In genomic region chr1:40877681-40878080, GRCh38 we compare ENCODE assay signal across 9 cellular contexts. TPM values are rescaled to one million over a fixed set of nuclear protein-coding genes. Genes with fewer than 3 reads are reported as not detected.
DNase-seq lines count a peak whose midpoint lies in the region; ATAC-seq, FAIRE-seq and TF ChIP-seq lines count a peak whose summit lies in the region.
"Had no signal": no experiment of that assay in that cellular context is flagged by ENCODE, and none has a peak within 500 bp of the region (broad histone marks: within the 10 kb centered on the region; RNA-seq: fewer than 3 reads in every experiment).

No MANE protein-coding gene starts in this region.

- FAIRE-seq in endothelial cell of umbilical vein (lab: Jason Lieb, UNC) = peak; percentile 95
- FAIRE-seq: G401.6 had no signal

- TF ChIP-seq POLR2A in Peyer's patch (IDR thresholded peaks at IDR 0.05) (no peak), endothelial cell of umbilical vein (IDR thresholded peaks at IDR 0.05; ENCODE audit: low read depth, low read length) (no peak)

- no peaks in the 10 kb centered on the region for H3K79me2 ChIP-seq in endothelial cell of umbilical vein (ENCODE audit: control insufficient read depth, insufficient read depth, low read length)

- intact Hi-C loops in endothelial cell of umbilical vein (cut with micrococcal nuclease) = no loop called here

- POLR2A ChIA-PET in endothelial cell of umbilical vein (lab: Charles Lee) = interaction anchor here (1.0 kb wide), 3 partner anchors 16 to 71 kb away, joined by 3 to 8 read pairs (median 6); partner anchors contain the start of gene CITED4

- H3K36me3 ChIP-seq in Peyer's patch (no peaks in the 10 kb centered on the region), endothelial cell of umbilical vein (ENCODE audit: control insufficient read depth in 2 of 2, extremely low read depth in 1 of 2, insufficient read depth in 2 of 2, low read length in 2 of 2) (no peaks in the 10 kb centered on the region)

- H3K27ac ChIP-seq in Peyer's patch = peak overlapping the region in 3 of 4 donors; percentile 2 to 35 (median 3)
- H3K27ac ChIP-seq in endothelial cell of umbilical vein (ENCODE audit: insufficient read depth, low read depth, low read length) = peak overlapping the region; percentile 98

- CTCF ChIA-PET in endothelial cell of umbilical vein (lab: Charles Lee) = interaction anchor here (0.6 to 5.9 kb wide), 6 partner anchors 10 to 71 kb away, joined by 3 to 84 read pairs (median 6); partner anchors contain the start of gene CITED4

- TF ChIP-seq CTCF in Peyer's patch (IDR thresholded peaks at IDR 0.05) (no peak), endothelial cell of umbilical vein (IDR thresholded peaks at IDR 0.05; ENCODE audit: extremely low read depth in 1 of 2, insufficient read depth in 1 of 2, low read depth in 1 of 2, low read length in 2 of 2) (no peak), omental fat pad (IDR thresholded peaks at IDR 0.05) (no peak)

- dilution Hi-C loops in endothelial cell of umbilical vein (cut with MboI; ENCODE audit: extremely low pct_ligation_motif_present, low sequenced_read_pairs) = no loop called here

- no peaks in the 10 kb centered on the region for H3K9me1 ChIP-seq in endothelial cell of umbilical vein (replicated peaks; ENCODE audit: control insufficient read depth, extremely low read depth, insufficient read depth, low read length)

- ATAC-seq in omental fat pad (ENCODE audit: low FRiP score) = peak; percentile 76
- no peak for ATAC-seq in HG03095 (IDR thresholded peaks at IDR 0.05; ENCODE audit: unreplicated experiment)

- no peaks in the 10 kb centered on the region for H3K9me3 ChIP-seq in Peyer's patch
- H3K9me3 ChIP-seq in endothelial cell of umbilical vein (replicated peaks; ENCODE audit: control insufficient read depth, insufficient read depth, low read length) = no peaks in the 10 kb centered on the region

- H3K9ac ChIP-seq in endothelial cell of umbilical vein (replicated peaks; ENCODE audit: extremely low read depth, insufficient read depth, low read length) = peak overlapping the region; percentile 59

- H2AFZ ChIP-seq in endothelial cell of umbilical vein (ENCODE audit: low read depth, low read length) = peak overlapping the region; percentile 7

- H3K4me2 ChIP-seq in endothelial cell of umbilical vein (ENCODE audit: insufficient read depth, low read length) = peak overlapping the region; percentile 50

- H3K4me3 ChIP-seq in Peyer's patch = no peak overlapping the region
- H3K4me3 ChIP-seq in endothelial cell of umbilical vein (replicated peaks in 1 of 3; ENCODE audit: insufficient read depth in 1 of 3, low read depth in 1 of 3, low read length in 3 of 3) = no peak overlapping the region

- H3K4me1 ChIP-seq in Peyer's patch (peaks cover 0 to 6% (median 0%) of the 10 kb centered on the region in 4 donors), endothelial cell of umbilical vein (ENCODE audit: control insufficient read depth, extremely low read depth, insufficient read depth, low read length) (peaks cover 42% of the 10 kb centered on the region)

- no peaks in the 10 kb centered on the region for H4K20me1 ChIP-seq in endothelial cell of umbilical vein (replicated peaks; ENCODE audit: control insufficient read depth, extremely low read depth, insufficient read depth, low read length)

- no TSS peak for BruUV-seq in endothelial cell of umbilical vein (replicated peaks; lab: Mats Ljungman, UMichigan)

- H3K27me3 ChIP-seq in Peyer's patch = no peaks in the 10 kb centered on the region
- no peaks in the 10 kb centered on the region for H3K27me3 ChIP-seq in endothelial cell of umbilical vein (ENCODE audit: control insufficient read depth in 2 of 2, insufficient read depth in 2 of 2, low read length in 2 of 2)

- DNase-seq in activated T-cell treated with anti-CD3 and anti-CD28 coated beads for 4 hours (peak; percentile 17), Peyer's patch (peak in 1 of 3 donors; percentile 53), endothelial cell of umbilical vein (ENCODE audit: low read depth, low spot score) (peak; percentile 94), omental fat pad (ENCODE audit: low spot score) (peak; percentile 40), NCI-H1048 (lab: John Stamatoyannopoulos, UW) (no peak), iPS-NIHi7 (ENCODE audit: extremely low spot score) (no peak)
- no peak for DNase-seq in activated T-cell treated with anti-CD3 and anti-CD28 coated beads, Interleukin-2, amount 50 U/mL, for 48 hours

TF ChIP-seq in endothelial cell of umbilical vein, 7 proteins besides CTCF, POLR2A, EP300 and RAD21:
- TF ChIP-seq POLR2AphosphoS5 (IDR thresholded peaks at IDR 0.05; ENCODE audit: insufficient read depth, low read depth, low read length) = peak; percentile 86
- no peak for TF ChIP-seq EZH2 (IDR thresholded peaks at IDR 0.05; ENCODE audit: borderline replicate concordance, low read depth, low read length, severe bottlenecking)
- peak; percentile 36 for TF ChIP-seq FOS (IDR thresholded peaks at IDR 0.05; ENCODE audit: borderline replicate concordance, insufficient read depth, low read length)
- TF ChIP-seq JUN (IDR thresholded peaks at IDR 0.05; ENCODE audit: borderline replicate concordance, insufficient read depth, insufficient read length, low read depth) = peak; percentile 10
- TF ChIP-seq MAX (IDR thresholded peaks at IDR 0.05; ENCODE audit: insufficient read depth, insufficient read length) = peak; percentile 62
- no peak for TF ChIP-seq GATA2 (IDR thresholded peaks at IDR 0.05; ENCODE audit: insufficient read depth, insufficient read length, low read depth, low read length)
- peak; percentile 72 for TF ChIP-seq MYC (IDR thresholded peaks at IDR 0.05; ENCODE audit: low read depth, low read length)

RNA-seq across cellular contexts. Expression of gene CITED4, which starts 15.5 kb away (rescaled TPM):
- total RNA-seq in Peyer's patch = 10 to 100 TPM in 1 of 4 donors, 1 to 10 TPM in 3; 2.0 to 19.0 (median 2.3) TPM
- 10.9 and 11.3 TPM in 2 replicates for total RNA-seq in endothelial cell of umbilical vein
- 3.8 and 4.7 TPM in 2 replicates for polyA plus RNA-seq in endothelial cell of umbilical vein
- 2.3 and 4.4 TPM in 2 replicates for polyA plus RNA-seq in endothelial cell of umbilical vein (2011; cell fraction: cytosol; rRNA removed)
- 0.79 and 1.5 TPM in 2 replicates for polyA plus RNA-seq in endothelial cell of umbilical vein (2011; cell fraction: nucleus; rRNA removed)
- polyA plus RNA-seq in endothelial cell of umbilical vein (2012) = 3.3 and 5.7 TPM in 2 replicates
- 0.34 and 0.90 TPM in 2 replicates for polyA minus RNA-seq in endothelial cell of umbilical vein
- polyA minus RNA-seq in endothelial cell of umbilical vein (2011; cell fraction: cytosol; rRNA and poly(A)+ RNA removed) = 12.4 TPM
- polyA minus RNA-seq in endothelial cell of umbilical vein (2011; cell fraction: nucleus; rRNA and poly(A)+ RNA removed) = 0.87 and 3.6 TPM in 2 replicates
- total RNA-seq in omental fat pad = 10 to 100 TPM in 3 of 4 donors, 1 to 10 TPM in 1; 5.8 to 21.6 (median 13.6) TPM

Comparison
In these comparisons a context has a peak if more than half of its experiments do, and no peak if none do; other contexts are left out.
1. DNase-seq: peak in activated T-cell treated with anti-CD3 and anti-CD28 coated beads for 4 hours (single experiment), endothelial cell of umbilical vein (single experiment) and omental fat pad (single experiment); none in activated T-cell treated with anti-CD3 and anti-CD28 coated beads, Interleukin-2, amount 50 U/mL, for 48 hours (0 of 2), NCI-H1048 (single experiment) and iPS-NIHi7 (single experiment).